ENCODE assay signal across 8 cellular contexts in the genomic region with DNA sequence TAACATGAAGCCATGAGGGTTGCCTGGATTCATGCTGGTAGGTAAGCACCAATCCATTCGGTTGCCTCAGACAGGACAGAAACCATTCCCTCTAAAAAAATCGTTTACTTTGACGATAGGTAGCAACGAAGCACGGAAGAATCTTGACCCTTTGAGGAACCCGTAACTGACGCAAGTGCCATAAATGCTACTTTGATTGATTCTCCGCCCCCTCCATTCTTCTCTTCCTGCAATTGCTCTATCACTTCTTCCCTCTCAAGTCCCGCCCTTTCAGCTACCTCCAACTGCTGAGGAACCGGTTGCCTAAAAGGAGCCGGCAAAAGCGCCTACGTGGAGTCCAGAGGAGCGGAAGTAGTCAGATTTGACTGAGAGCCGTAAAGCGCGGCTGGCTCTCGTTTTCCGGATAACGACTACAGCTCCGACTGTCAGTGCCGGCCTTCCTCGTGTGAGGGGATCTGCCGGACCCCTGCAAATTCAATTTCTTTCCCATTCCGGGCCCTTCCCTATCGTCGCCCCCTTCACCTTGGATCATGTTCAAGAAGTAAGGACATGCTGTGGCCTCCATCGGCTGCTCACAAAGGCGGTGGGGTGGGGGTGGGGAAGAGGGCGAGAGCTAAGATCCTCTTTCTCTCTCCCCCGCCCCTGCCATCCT. TPM values are rescaled to one million over a fixed set of nuclear protein-coding genes. Genes with fewer than 3 reads are reported as not detected.
DNase-seq lines count a peak whose midpoint lies in the region; ATAC-seq, FAIRE-seq and TF ChIP-seq lines count a peak whose summit lies in the region.

MCTS1 (plus strand) TSS at position 395 of the 652 bp plus-strand sequence; CDS start at position 531, 136 bp downstream.

- peak within 1 kb of the TSS; percentile 84 to 91 for H3K4me3 ChIP-seq in kidney (ENCODE audit: low read length in 2 of 2)

- H3K27ac ChIP-seq in kidney (ENCODE audit: low read depth in 2 of 2, low read length in 2 of 2): peak within 1 kb of the TSS; percentile 72 to 91

- H3K9me3 ChIP-seq in kidney (ENCODE audit: control insufficient read depth in 1 of 2, low read length in 2 of 2): no peaks in the 10 kb centered on the region

- no peaks in the 10 kb centered on the region for H3K27me3 Mint-ChIP-seq in chondrocyte (ENCODE audit: low read depth)

- TF ChIP-seq CTCF in AG09319 (IDR thresholded peaks at IDR 0.05; ENCODE audit: low read depth, low read length): no peak
- no peak for TF ChIP-seq CTCF in chondrocyte (IDR thresholded peaks at IDR 0.05)
- no peak for TF ChIP-seq CTCF in kidney (IDR thresholded peaks at IDR 0.05; ENCODE audit: borderline replicate concordance, extremely low read depth, insufficient read depth)

- intact Hi-C loops in kidney (cut with DNase I): no loop called here

- H3K9me3 Mint-ChIP-seq in chondrocyte (ENCODE audit: low read depth): peaks cover 23% of the 10 kb centered on the region

- H3K36me3 Mint-ChIP-seq in chondrocyte (ENCODE audit: low read depth): no peaks in the 10 kb centered on the region

- H3K36me3 ChIP-seq in kidney (ENCODE audit: control insufficient read depth in 1 of 2, insufficient read depth in 2 of 2, low read length in 2 of 2): no peaks in the 10 kb centered on the region

- peak within 1 kb of the TSS; percentile 43 to 74 for H3K9ac ChIP-seq in kidney (ENCODE audit: low read length in 2 of 2)

- FAIRE-seq in kidney (lab: Jason Lieb, UNC): peak; percentile 75

- peak; percentile 87 for DNase-seq in AG09319 (ENCODE audit: extremely low read depth, low read depth)
- DNase-seq in NCI-H446 (lab: John Stamatoyannopoulos, UW): peak; percentile 83 to 92
- peak; percentile 63 for DNase-seq in activated CD4-positive, CD25-positive, alpha-beta regulatory T cell treated with anti-CD3 and anti-CD28 coated beads, Interleukin-2, amount 50 U/mL, for 72 hours
- DNase-seq in chondrocyte (ENCODE audit: low spot score): peak; percentile 94
- DNase-seq in kidney: peak; percentile 92
- DNase-seq in stimulated activated CD4-positive, alpha-beta T cell treated with anti-CD3 and anti-CD28 coated beads, Interleukin-15, amount 100 ng/mL, for 24 hours: peak; percentile 83

- peak; percentile 88 for ATAC-seq in GM19023 (IDR thresholded peaks at IDR 0.05; ENCODE audit: unreplicated experiment)
- peak; percentile 92 for ATAC-seq in HG03280 (IDR thresholded peaks at IDR 0.05; ENCODE audit: unreplicated experiment)

- peaks cover 17% of the 10 kb centered on the region for H3K4me1 Mint-ChIP-seq in chondrocyte (ENCODE audit: low read depth)

- peak within 1 kb of the TSS; percentile 98 for H3K27ac Mint-ChIP-seq in chondrocyte (ENCODE audit: unreplicated experiment)

- H3K4me1 ChIP-seq in kidney (ENCODE audit: control insufficient read depth in 1 of 2, insufficient read depth in 1 of 2, low read depth in 1 of 2, low read length in 2 of 2): no peaks in the 10 kb centered on the region

- peak within 1 kb of the TSS; percentile 87 for H3K4me3 Mint-ChIP-seq in chondrocyte (ENCODE audit: unreplicated experiment)

RNA-seq across cellular contexts. Expression of gene MCTS1, which starts in this region (rescaled TPM):
- total RNA-seq in chondrocyte (28.8 to 46.1 TPM (median 30.2 TPM) in 3 replicates), kidney (30.6 TPM)
- polyA plus RNA-seq in kidney (ENCODE audit: insufficient read depth, low read depth, low replicate concordance): 73.7 TPM

Comparison
In these comparisons a context has a peak if more than half of its experiments do, and no peak if none do; other contexts are left out.
1. Peak in every context shown above with its lines: DNase-seq, ATAC-seq, H3K4me3 ChIP-seq and H3K27ac ChIP-seq.